9 cellular contexts compared by ENCODE assay signal in the genomic region with DNA sequence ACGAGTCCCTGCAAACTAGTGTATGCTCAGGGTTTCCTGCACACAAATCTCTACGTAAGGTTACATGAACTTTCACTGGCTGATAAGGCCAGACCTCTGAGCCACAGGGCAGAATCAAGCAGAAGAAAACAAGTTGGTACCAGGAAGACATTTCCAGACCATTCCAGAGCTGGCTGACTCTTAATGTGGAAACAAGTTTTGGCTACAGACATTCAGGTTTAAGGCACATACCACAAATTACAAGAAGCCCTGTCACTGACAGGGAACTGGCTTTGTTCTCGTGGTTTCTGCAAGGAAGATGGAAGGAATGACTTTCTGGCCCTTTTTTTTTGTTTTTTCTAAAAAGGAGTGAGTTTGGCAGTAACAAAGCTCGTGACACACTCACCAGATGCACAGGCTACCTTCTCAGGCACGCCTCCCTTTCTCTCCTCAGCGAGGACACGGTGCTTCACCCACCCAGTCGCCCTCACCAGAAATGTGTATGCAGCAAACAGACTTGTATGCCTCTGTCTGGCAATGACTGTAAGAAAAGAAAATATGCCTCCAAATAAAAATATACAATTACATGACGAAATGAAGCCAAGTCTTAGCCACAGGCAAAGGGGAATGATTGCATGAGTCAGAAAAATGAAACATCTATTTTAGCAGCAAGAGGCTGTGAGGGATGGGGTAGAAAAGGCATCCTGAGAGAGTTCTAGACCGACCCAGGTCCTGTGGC. TPM values are rescaled to one million over a fixed set of nuclear protein-coding genes. Genes with fewer than 3 reads are reported as not detected.
A peak's percentile ranks its signal among the peaks of the same experiment; 100 is the strongest.
DNase-seq lines count a peak whose midpoint lies in the region; ATAC-seq and TF ChIP-seq lines count a peak whose summit lies in the region.
"Had no signal": no experiment of that assay in that cellular context is flagged by ENCODE, and none has a peak within 500 bp of the region (broad histone marks: within the 10 kb centered on the region; RNA-seq: fewer than 3 reads in every experiment).

No MANE protein-coding gene starts in this region.

- in situ Hi-C loops in astrocyte of the cerebellum (cut with HindIII; ENCODE audit: low sequenced_read_pairs), result no loop called here

- CTCF ChIA-PET in activated CD4-positive, alpha-beta T cell treated with anti-CD3 and anti-CD28 coated beads for 36 hours (lab: Charles Lee), result interaction anchor here (1.2 kb wide), 1 partner anchor 11 kb away, joined by 4 read pairs; no protein-coding TSS in a partner anchor
- CTCF ChIA-PET in activated CD4-positive, alpha-beta T cell treated with anti-CD3 and anti-CD28 coated beads, Interleukin-2, amount 10 ng/mL, durations not matched to agents 7 days and 5 days (lab: Charles Lee), result interaction anchor here (0.7 to 1.0 kb wide), 2 partner anchors 11 to 1018 kb away, joined by 3 to 4 read pairs; no protein-coding TSS in a partner anchor

- H3K27me3 Mint-ChIP-seq in activated CD4-positive, alpha-beta T cell treated with anti-CD3 and anti-CD28 coated beads for 36 hours, result no peaks in the 10 kb centered on the region
- no peaks in the 10 kb centered on the region for H3K27me3 Mint-ChIP-seq in activated CD4-positive, alpha-beta T cell treated with anti-CD3 and anti-CD28 coated beads, Interleukin-2, amount 10 ng/mL, durations not matched to agents 7 days and 5 days

- ATAC-seq in activated CD4-positive, alpha-beta T cell treated with anti-CD3 and anti-CD28 coated beads for 36 hours, result peak; percentile 33

- H3K9me3 Mint-ChIP-seq in activated CD4-positive, alpha-beta T cell treated with anti-CD3 and anti-CD28 coated beads for 36 hours (ENCODE audit: low read depth), result no peaks in the 10 kb centered on the region
- H3K9me3 Mint-ChIP-seq in activated CD4-positive, alpha-beta T cell treated with anti-CD3 and anti-CD28 coated beads, Interleukin-2, amount 10 ng/mL, durations not matched to agents 7 days and 5 days, result no peaks in the 10 kb centered on the region

- no peak for TF ChIP-seq CTCF in astrocyte of the cerebellum (IDR thresholded peaks at IDR 0.05; ENCODE audit: low read depth, low read length, missing control alignments)

- peak overlapping the region; percentile 70 for H3K27ac Mint-ChIP-seq in activated CD4-positive, alpha-beta T cell treated with anti-CD3 and anti-CD28 coated beads for 36 hours
- H3K27ac Mint-ChIP-seq in activated CD4-positive, alpha-beta T cell treated with anti-CD3 and anti-CD28 coated beads, Interleukin-2, amount 10 ng/mL, durations not matched to agents 7 days and 5 days, result no peak overlapping the region

- POLR2A ChIA-PET in activated CD4-positive, alpha-beta T cell treated with anti-CD3 and anti-CD28 coated beads for 36 hours (lab: Charles Lee), result interaction anchor here (0.6 kb wide), 1 partner anchor 10 kb away, joined by 3 read pairs; no protein-coding TSS in a partner anchor
- POLR2A ChIA-PET in activated CD4-positive, alpha-beta T cell treated with anti-CD3 and anti-CD28 coated beads, Interleukin-2, amount 10 ng/mL, durations not matched to agents 7 days and 5 days (lab: Charles Lee), result no interaction called here

- no peak overlapping the region for H3K4me3 ChIP-seq in astrocyte of the cerebellum (ENCODE audit: low read depth, low read length)

- no peak for DNase-seq in activated CD4-positive, alpha-beta T cell treated with anti-CD3 and anti-CD28 coated beads for 36 hours
- DNase-seq in activated CD4-positive, alpha-beta T cell treated with anti-CD3 and anti-CD28 coated beads, Interleukin-2, amount 10 ng/mL, durations not matched to agents 7 days and 5 days, result no peak
- peak; percentile 92 for DNase-seq in astrocyte of the cerebellum (ENCODE audit: low read depth)
- peak; percentile 83 for DNase-seq in islet precursor cell
- DNase-seq in superior temporal gyrus (ENCODE audit: extremely low spot score), result peak; percentile 53
- DNase-seq in NCI-H128 (lab: John Stamatoyannopoulos, UW; ENCODE audit: unreplicated experiment), result no peak
- no peak for DNase-seq in effector CD8-positive, alpha-beta T cell (lab: John Stamatoyannopoulos, UW)
- DNase-seq in NCI-H526 (lab: John Stamatoyannopoulos, UW), result no peak
- DNase-seq: NCI-H524 treated with DMSO at 0.1 percent for 48 hours had no signal

- intact Hi-C loops in activated CD4-positive, alpha-beta T cell treated with anti-CD3 and anti-CD28 coated beads for 36 hours (cut with DNase I, micrococcal nuclease), result no loop called here

- peaks cover 86% of the 10 kb centered on the region for H3K36me3 Mint-ChIP-seq in activated CD4-positive, alpha-beta T cell treated with anti-CD3 and anti-CD28 coated beads for 36 hours (ENCODE audit: low read depth)
- H3K36me3 Mint-ChIP-seq in activated CD4-positive, alpha-beta T cell treated with anti-CD3 and anti-CD28 coated beads, Interleukin-2, amount 10 ng/mL, durations not matched to agents 7 days and 5 days (ENCODE audit: low read depth), result peaks cover 82% of the 10 kb centered on the region

- no peak overlapping the region for H3K4me3 Mint-ChIP-seq in activated CD4-positive, alpha-beta T cell treated with anti-CD3 and anti-CD28 coated beads for 36 hours
- no peak overlapping the region for H3K4me3 Mint-ChIP-seq in activated CD4-positive, alpha-beta T cell treated with anti-CD3 and anti-CD28 coated beads, Interleukin-2, amount 10 ng/mL, durations not matched to agents 7 days and 5 days

- H3K4me1 Mint-ChIP-seq in activated CD4-positive, alpha-beta T cell treated with anti-CD3 and anti-CD28 coated beads for 36 hours, result peaks cover 10% of the 10 kb centered on the region
- peaks cover 7% of the 10 kb centered on the region for H3K4me1 Mint-ChIP-seq in activated CD4-positive, alpha-beta T cell treated with anti-CD3 and anti-CD28 coated beads, Interleukin-2, amount 10 ng/mL, durations not matched to agents 7 days and 5 days

RNA-seq across cellular contexts. Expression of gene PLAC9, which starts 22.6 kb away (rescaled TPM):
- not detected for total RNA-seq in activated CD4-positive, alpha-beta T cell treated with anti-CD3 and anti-CD28 coated beads for 36 hours
- total RNA-seq in activated CD4-positive, alpha-beta T cell treated with anti-CD3 and anti-CD28 coated beads, Interleukin-2, amount 10 ng/mL, durations not matched to agents 7 days and 5 days, result not detected

RNA-seq across cellular contexts. Expression of gene ANXA11, which starts 50.2 kb away (rescaled TPM):
- total RNA-seq in activated CD4-positive, alpha-beta T cell treated with anti-CD3 and anti-CD28 coated beads for 36 hours, result 100 to 1,000 TPM; 256 to 348 TPM
- total RNA-seq in activated CD4-positive, alpha-beta T cell treated with anti-CD3 and anti-CD28 coated beads, Interleukin-2, amount 10 ng/mL, durations not matched to agents 7 days and 5 days, result 100 to 1,000 TPM; 280 to 326 TPM

Comparison
In these comparisons a context has a peak if more than half of its experiments do, and no peak if none do; other contexts are left out.
1. DNase-seq: peak in astrocyte of the cerebellum (single experiment), islet precursor cell (single experiment) and superior temporal gyrus (single experiment); none in activated CD4-positive, alpha-beta T cell treated with anti-CD3 and anti-CD28 coated beads for 36 hours (single experiment), activated CD4-positive, alpha-beta T cell treated with anti-CD3 and anti-CD28 coated beads, Interleukin-2, amount 10 ng/mL, durations not matched to agents 7 days and 5 days (single experiment), NCI-H128 (single experiment), effector CD8-positive, alpha-beta T cell (single experiment) and NCI-H526 (0 of 2).